Comparison of ENCODE assay signal across 30 cellular contexts in the genomic region with DNA sequence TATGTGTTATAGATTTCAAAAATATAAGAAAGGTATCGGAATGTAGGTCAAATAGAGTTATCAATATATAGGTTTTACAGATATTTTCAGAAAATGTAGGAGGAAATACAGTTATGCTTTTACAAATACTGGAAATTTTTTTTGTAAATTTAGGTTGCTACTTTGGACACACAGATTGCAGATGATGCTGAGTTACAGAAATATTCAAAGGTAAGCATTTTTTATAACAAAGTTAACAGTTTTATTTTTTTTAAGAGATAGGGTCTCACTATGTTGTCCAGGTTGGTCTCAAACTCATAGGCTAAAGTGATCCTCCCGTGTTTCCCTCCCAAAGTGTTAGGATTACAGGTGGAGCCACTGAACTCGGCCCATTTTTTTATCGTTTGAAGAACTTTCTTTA.
"Had no signal": no experiment of that assay in that cellular context is flagged by ENCODE, and none has a peak within 500 bp of the region (broad histone marks: within the 10 kb centered on the region; RNA-seq: fewer than 3 reads in every experiment).

No MANE protein-coding gene starts in this region.

- H3K9me3 ChIP-seq: ovary, psoas muscle, spleen, suprapubic skin, testis, tibial artery, transverse colon, upper lobe of right lung, uterus had no signal

- H3K4me2 ChIP-seq: neural progenitor cell, smooth muscle cell had no signal

- H3K4me1 Mint-ChIP-seq: natural killer cell; neural progenitor cell; stimulated activated memory B cell treated with anti-CD40 and anti-IgM and Interleukin-4, amounts not matched to agents 10 μg/mL and 1 μg/mL and 100 μg/mL, for 72 hours; stimulated activated naive CD8-positive, alpha-beta T cell treated with anti-CD3 and anti-CD28 coated beads, Interleukin-15, amount 100 ng/mL, for 72 hours had no signal

- H2AFZ ChIP-seq: neural progenitor cell, parathyroid adenoma had no signal

- H3K4me1 ChIP-seq: neural progenitor cell, parathyroid adenoma, psoas muscle, spleen, suprapubic skin, testis, transverse colon, upper lobe of right lung, uterus had no signal

- H3K27ac Mint-ChIP-seq: natural killer cell; neural progenitor cell; progenitor cell of endocrine pancreas; stimulated activated memory B cell treated with anti-CD40 and anti-IgM and Interleukin-4, amounts not matched to agents 10 μg/mL and 1 μg/mL and 100 μg/mL, for 72 hours; stimulated activated naive CD8-positive, alpha-beta T cell treated with anti-CD3 and anti-CD28 coated beads, Interleukin-15, amount 100 ng/mL, for 72 hours; type B pancreatic cell had no signal

- H3K36me3 ChIP-seq: neural progenitor cell, ovary, upper lobe of right lung, uterus had no signal

- H3K36me3 Mint-ChIP-seq: neural progenitor cell had no signal

- DNase-seq: natural killer cell; occipital lobe; ovary; posterior cingulate gyrus; psoas muscle; right cardiac atrium; spleen; stimulated activated CD4-positive, alpha-beta T cell treated with anti-CD3 and anti-CD28 coated beads, Interleukin-12 subunit alpha, Interleukin-12 subunit beta, amount 100 ng/mL, for 4 hours; stimulated activated CD4-positive, alpha-beta T cell treated with anti-CD3 and anti-CD28 coated beads, Interleukin-1b, Interleukin-23, amount 100 ng/mL, for 48 hours; stimulated activated CD4-positive, alpha-beta T cell treated with anti-CD3 and anti-CD28 coated beads, Interleukin-4, amount 100 ng/mL, for 1 hour; stimulated activated CD4-positive, alpha-beta T cell treated with anti-CD3 and anti-CD28 coated beads, Interleukin-4, amount 100 ng/mL, for 4 hours; stimulated activated CD8-positive, alpha-beta memory T cell treated with anti-CD3 and anti-CD28 coated beads, Interleukin-4, amount 100 ng/mL, for 48 hours; stimulated activated naive CD4-positive, alpha-beta T cell; stimulated activated naive CD8-positive, alpha-beta T cell treated with anti-CD3 and anti-CD28 coated beads, Interleukin-15, amount 100 ng/mL, for 72 hours; stimulated activated naive CD8-positive, alpha-beta T cell treated with anti-CD3 and anti-CD28 coated beads, Interleukin-15, Interleukin-2, amounts not matched to agents 100 U/mL and 50 U/mL, for 24 hours; substantia nigra; testis; tibial artery; transverse colon; upper lobe of right lung; uterus had no signal

- H3K27me3 Mint-ChIP-seq: progenitor cell of endocrine pancreas; stimulated activated memory B cell treated with anti-CD40 and anti-IgM and Interleukin-4, amounts not matched to agents 10 μg/mL and 1 μg/mL and 100 μg/mL, for 72 hours; stimulated activated naive CD8-positive, alpha-beta T cell treated with anti-CD3 and anti-CD28 coated beads, Interleukin-15, amount 100 ng/mL, for 72 hours; type B pancreatic cell had no signal

- H3K4me3 Mint-ChIP-seq: natural killer cell; nephron; neural progenitor cell; stimulated activated memory B cell treated with anti-CD40 and anti-IgM and Interleukin-4, amounts not matched to agents 10 μg/mL and 1 μg/mL and 100 μg/mL, for 72 hours; stimulated activated naive CD8-positive, alpha-beta T cell treated with anti-CD3 and anti-CD28 coated beads, Interleukin-15, amount 100 ng/mL, for 72 hours; type B pancreatic cell had no signal

- H3K9me3 Mint-ChIP-seq: natural killer cell; nephron; neural progenitor cell; stimulated activated memory B cell treated with anti-CD40 and anti-IgM and Interleukin-4, amounts not matched to agents 10 μg/mL and 1 μg/mL and 100 μg/mL, for 72 hours; stimulated activated naive CD8-positive, alpha-beta T cell treated with anti-CD3 and anti-CD28 coated beads, Interleukin-15, amount 100 ng/mL, for 72 hours; type B pancreatic cell had no signal

- H3K27me3 ChIP-seq: neural progenitor cell, ovary, spleen, suprapubic skin, testis, tibial artery, transverse colon, upper lobe of right lung, uterus had no signal

- H3K27ac ChIP-seq: neural progenitor cell, ovary, parathyroid adenoma, psoas muscle, skin epidermis, spleen, suprapubic skin, testis, transverse colon, upper lobe of right lung, uterus had no signal

- H3K9ac ChIP-seq: neural progenitor cell, parathyroid adenoma had no signal

- ATAC-seq: natural killer cell; psoas muscle; right cardiac atrium; stimulated activated memory B cell treated with anti-CD40 and anti-IgM and Interleukin-4, amounts not matched to agents 10 μg/mL and 1 μg/mL and 100 μg/mL, for 72 hours; stimulated activated naive CD8-positive, alpha-beta T cell treated with anti-CD3 and anti-CD28 coated beads, Interleukin-15, amount 100 ng/mL, for 72 hours; stimulated activated naive CD8-positive, alpha-beta T cell treated with anti-CD3 and anti-CD28 coated beads, Interleukin-15, Interleukin-2, amounts not matched to agents 100 U/mL and 50 U/mL, for 24 hours; upper lobe of right lung had no signal

- H3K4me3 ChIP-seq: neural progenitor cell, ovary, psoas muscle, skin epidermis, smooth muscle cell, spleen, suprapubic skin, testis, tibial artery, transverse colon, upper lobe of right lung, uterus had no signal

- H3K79me2 ChIP-seq: parathyroid adenoma had no signal
